Comparison of ENCODE assay signal across 23 cellular contexts in the genomic region with DNA sequence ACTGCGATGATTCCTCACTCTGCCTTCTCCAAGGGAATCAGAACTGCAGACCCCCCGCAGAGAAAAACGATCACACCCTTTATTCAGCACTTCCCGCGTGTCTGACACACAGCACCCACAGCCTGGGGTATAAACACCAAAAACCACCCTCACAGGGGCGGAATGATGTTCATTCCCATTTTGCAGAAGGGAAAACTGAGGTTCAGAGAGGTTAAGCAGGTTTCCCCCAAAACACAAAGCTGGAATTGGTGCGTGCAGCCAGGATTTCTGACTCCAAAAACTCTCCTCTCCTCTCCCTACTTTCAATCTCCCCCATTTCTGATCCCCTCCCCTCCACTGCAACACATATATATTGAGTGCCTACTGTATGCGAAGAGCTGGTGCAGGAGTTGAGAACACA. TPM values are rescaled to one million over a fixed set of nuclear protein-coding genes. Genes with fewer than 3 reads are reported as not detected.
DNase-seq lines count a peak whose midpoint lies in the region; ATAC-seq, FAIRE-seq and TF ChIP-seq lines count a peak whose summit lies in the region.
"Had no signal": no experiment of that assay in that cellular context is flagged by ENCODE, and none has a peak within 500 bp of the region (broad histone marks: within the 10 kb centered on the region; RNA-seq: fewer than 3 reads in every experiment).

No MANE protein-coding gene starts in this region.

- H3K27ac ChIP-seq in OCI-LY1 (ENCODE audit: low read depth, low read length, poor library complexity, severe bottlenecking) (peak overlapping the region; percentile 95), GM12878 (ENCODE audit: control insufficient read depth, insufficient read depth) (peak overlapping the region; percentile 54), neuronal stem cell (replicated peaks; ENCODE audit: low read length) (no peak overlapping the region)
- H3K27ac ChIP-seq: C4-2B, coronary artery, thyroid gland had no signal

- H2BK5ac ChIP-seq in neuronal stem cell (ENCODE audit: low read length) = no peak overlapping the region

- no peak for TF ChIP-seq RAD21 in GM12878 (IDR thresholded peaks at IDR 0.05; ENCODE audit: insufficient read depth, low read depth, low read length)

- peak overlapping the region; percentile 22 for H3K23ac ChIP-seq in neuronal stem cell (ENCODE audit: low read depth, low read length, poor library complexity)

- H3K4me2 ChIP-seq in OCI-LY1 (ENCODE audit: low read length) (peak overlapping the region; percentile 27), GM12878 (ENCODE audit: control insufficient read depth, insufficient read depth) (peak overlapping the region; percentile 87), neuronal stem cell (ENCODE audit: insufficient read depth, low read length, poor library complexity, severe bottlenecking) (no peak overlapping the region)

- peaks cover 2% of the 10 kb centered on the region for H3K79me1 ChIP-seq in neuronal stem cell (ENCODE audit: low read depth, low read length)

- TF ChIP-seq POLR2A in GM12878 (IDR thresholded peaks at IDR 0.05; ENCODE audit: low read depth, low read length) = no peak

- peaks cover 60% of the 10 kb centered on the region for H3K4me1 Mint-ChIP-seq in activated CD4-positive, alpha-beta T cell treated with anti-CD3 and anti-CD28 coated beads, Interleukin-2, amount 10 ng/mL, durations not matched to agents 7 days and 5 days

- no peak for TF ChIP-seq EP300 in GM12878 (IDR thresholded peaks at IDR 0.05; ENCODE audit: borderline replicate concordance in 1 of 2, control insufficient read depth in 1 of 2, low read depth in 2 of 2, low read length in 2 of 2)

- H4K91ac ChIP-seq in neuronal stem cell (ENCODE audit: low read depth, low read length, poor library complexity) = no peak overlapping the region

- no peak overlapping the region for H2BK120ac ChIP-seq in neuronal stem cell (ENCODE audit: low read depth, low read length)

- no peak for FAIRE-seq in GM12878 (lab: Jason Lieb, UNC)
- FAIRE-seq: A204.1, endothelial cell of umbilical vein, HTR-8/SVneo had no signal

- peaks cover 34% of the 10 kb centered on the region for H3K36me3 ChIP-seq in OCI-LY1 (ENCODE audit: insufficient read depth, low read length)
- no peaks in the 10 kb centered on the region for H3K36me3 ChIP-seq in GM12878 (ENCODE audit: control insufficient read depth in 2 of 2, insufficient read depth in 2 of 2, low read length in 1 of 2)
- no peaks in the 10 kb centered on the region for H3K36me3 ChIP-seq in neuronal stem cell (replicated peaks in 1 of 2; ENCODE audit: control insufficient read depth in 2 of 2, insufficient read depth in 2 of 2, low read length in 2 of 2)
- H3K36me3 ChIP-seq: thyroid gland had no signal

- no peaks in the 10 kb centered on the region for H3K9me3 ChIP-seq in OCI-LY1 (ENCODE audit: low read length)
- peaks cover 4% of the 10 kb centered on the region; the same call in 2 of the 3 replicates for H3K9me3 ChIP-seq in GM12878 (replicated peaks; ENCODE audit: control insufficient read depth, insufficient read depth, low read length)
- no peaks in the 10 kb centered on the region for H3K9me3 ChIP-seq in neuronal stem cell (replicated peaks in 1 of 2; ENCODE audit: control insufficient read depth in 2 of 2, insufficient read depth in 1 of 2, low read depth in 1 of 2, low read length in 2 of 2)
- H3K9me3 ChIP-seq: thyroid gland had no signal

- SMC1A ChIA-PET in GM12878 (lab: Charles Lee; ENCODE audit: uncharacterized antibody, unreplicated experiment) = interaction anchor here (0.8 to 7.3 kb wide), 16 partner anchors 13 to 290 kb away, joined by 3 to 110 read pairs (median 8); no protein-coding TSS in a partner anchor

- H3K27me3 Mint-ChIP-seq in activated CD4-positive, alpha-beta T cell treated with anti-CD3 and anti-CD28 coated beads, Interleukin-2, amount 10 ng/mL, durations not matched to agents 7 days and 5 days = no peaks in the 10 kb centered on the region
- H3K27me3 Mint-ChIP-seq: activated naive CD4-positive, alpha-beta T cell treated with anti-CD3 and anti-CD28 coated beads, Interleukin-2, amount 10 ng/mL, durations not matched to agents 7 days and 5 days had no signal

- intact Hi-C loops in GM12878 (cut with micrococcal nuclease; ENCODE audit: unreplicated experiment) = no loop called here

- no peak for DNase-seq in activated CD4-positive, alpha-beta T cell treated with anti-CD3 and anti-CD28 coated beads, Interleukin-2, amount 10 ng/mL, durations not matched to agents 7 days and 5 days
- DNase-seq in activated CD4-positive, alpha-beta T cell treated with anti-CD3 and anti-CD28 coated beads for 4 hours = no peak
- no peak for DNase-seq in GM12878 (ENCODE audit: low read depth, low spot score)
- DNase-seq in neuronal stem cell (ENCODE audit: low spot score) = no peak
- no peak for DNase-seq in NCI-H510A treated with DMSO at 0.1 percent for 48 hours (lab: John Stamatoyannopoulos, UW)
- no peak for DNase-seq in NCI-H446 (lab: John Stamatoyannopoulos, UW)
- DNase-seq: activated naive CD4-positive, alpha-beta T cell treated with anti-CD3 and anti-CD28 coated beads, Interleukin-2, amount 10 ng/mL, durations not matched to agents 7 days and 5 days; DMS79 treated with DMSO at 0.1 percent for 48 hours; GOT3; NCI-H146; NCI-H2171 treated with DMSO at 0.1 percent for 48 hours; NCI-H774; thyroid gland had no signal

- H3K4me1 ChIP-seq in OCI-LY1 (ENCODE audit: insufficient read depth, low read length, severe bottlenecking) = peaks cover 51% of the 10 kb centered on the region
- peaks cover 62% of the 10 kb centered on the region for H3K4me1 ChIP-seq in GM12878 (ENCODE audit: control insufficient read depth, insufficient read depth, low read length)
- H3K4me1 ChIP-seq in neuronal stem cell (ENCODE audit: control insufficient read depth in 2 of 2, insufficient read depth in 1 of 2, low read depth in 1 of 2, low read length in 2 of 2) = peaks cover 13 to 14% of the 10 kb centered on the region in 2 donors

- H3K27me3 ChIP-seq in OCI-LY1 (ENCODE audit: insufficient read depth, low read length) (no peaks in the 10 kb centered on the region), GM12878 (replicated peaks in 1 of 2; ENCODE audit: control insufficient read depth in 2 of 2, insufficient read depth in 2 of 2, low read length in 1 of 2) (no peaks in the 10 kb centered on the region), neuronal stem cell (ENCODE audit: control insufficient read depth in 3 of 3, insufficient read depth in 3 of 3, low read depth in 1 of 3, low read length in 3 of 3) (no peaks in the 10 kb centered on the region)
- H3K27me3 ChIP-seq: thyroid gland had no signal

- no peaks in the 10 kb centered on the region; the same call in 1 of the 2 replicates for H3F3A ChIP-seq in OCI-LY1 (ENCODE audit: insufficient read depth, low read length)

- no peak overlapping the region for H3K14ac ChIP-seq in neuronal stem cell (ENCODE audit: low read length)

- no peak overlapping the region for H3K4ac ChIP-seq in neuronal stem cell (ENCODE audit: low read length)

- BruUV-seq in GM12878 (replicated peaks; lab: Mats Ljungman, UMichigan) = no TSS peak

- TF ChIP-seq CTCF in OCI-LY1 (IDR thresholded peaks at IDR 0.05; ENCODE audit: low read length) (no peak), GM12878 (IDR thresholded peaks at IDR 0.05 in 2 of 3, conservative IDR thresholded peaks at IDR 0.05 in 1 of 3; ENCODE audit: control insufficient read depth in 2 of 3, extremely low read depth in 1 of 3, insufficient read depth in 1 of 3, low read depth in 3 of 3, low read length in 3 of 3) (no peak)

- H3K18ac ChIP-seq in neuronal stem cell (ENCODE audit: low read length) = peak overlapping the region; percentile 73

- H3K27ac Mint-ChIP-seq in activated CD4-positive, alpha-beta T cell treated with anti-CD3 and anti-CD28 coated beads, Interleukin-2, amount 10 ng/mL, durations not matched to agents 7 days and 5 days = peak overlapping the region; percentile 61
- H3K27ac Mint-ChIP-seq: nephron had no signal

- no peak for ATAC-seq in GM12878
- no peak for ATAC-seq in GM21576 (IDR thresholded peaks at IDR 0.05; ENCODE audit: unreplicated experiment)
- ATAC-seq: Panc1, SK-N-SH treated with all-trans-retinoic acid at 6 μM for 48 hours had no signal

- no peak overlapping the region for H2BK12ac ChIP-seq in neuronal stem cell (ENCODE audit: low read length)

- H3K9ac ChIP-seq in OCI-LY1 (ENCODE audit: low read length) (peak overlapping the region; percentile 34), GM12878 (ENCODE audit: control insufficient read depth, insufficient read depth, low read length) (peak overlapping the region; percentile 37; the same call in 1 of the 2 replicates), neuronal stem cell (ENCODE audit: low read depth, low read length, poor library complexity) (no peak overlapping the region)

- no peaks in the 10 kb centered on the region for H3K9me2 ChIP-seq in OCI-LY1 (ENCODE audit: low read depth, low read length)

- H3K79me2 ChIP-seq in OCI-LY1 (ENCODE audit: insufficient read depth, low read length) (peaks cover 16% of the 10 kb centered on the region), GM12878 (ENCODE audit: control insufficient read depth, insufficient read depth, low read length) (no peaks in the 10 kb centered on the region)

- RAD21 ChIA-PET in GM12878 (lab: Charles Lee; ENCODE audit: unreplicated experiment) = interaction anchor here (0.7 to 4.7 kb wide), 12 partner anchors 9 to 156 kb away, joined by 3 to 111 read pairs (median 12); no protein-coding TSS in a partner anchor

- WGBS in GM12878 (ENCODE audit: insufficient coverage, insufficient replicate concordance, low lambda C conversion rate, missing lambda C conversion rate) = 62% methylated on average over 8 of the region's 8 CpGs
- WGBS in neuronal stem cell (ENCODE audit: extremely low coverage in 2 of 2, insufficient read length in 2 of 2, insufficient replicate concordance in 1 of 2), 2 donors = no CpG with 5 or more reads among the region's 8 CpGs

- no peak overlapping the region for H2AK5ac ChIP-seq in neuronal stem cell (ENCODE audit: low read depth, low read length)

- in situ Hi-C loops in GM12878 (cut with MboI) = loop anchor here (5.0 kb wide), 1 partner anchor 153 kb away; no protein-coding TSS in a partner anchor

- no peaks in the 10 kb centered on the region for H4K20me1 ChIP-seq in OCI-LY1 (ENCODE audit: insufficient read depth, low read length)
- H4K20me1 ChIP-seq in GM12878 (ENCODE audit: control insufficient read depth, insufficient read depth) = no peaks in the 10 kb centered on the region

- peaks cover 52% of the 10 kb centered on the region for H3K36me3 Mint-ChIP-seq in activated CD4-positive, alpha-beta T cell treated with anti-CD3 and anti-CD28 coated beads, Interleukin-2, amount 10 ng/mL, durations not matched to agents 7 days and 5 days (ENCODE audit: low read depth)

- CTCF ChIA-PET in activated CD4-positive, alpha-beta T cell treated with anti-CD3 and anti-CD28 coated beads, Interleukin-2, amount 10 ng/mL, durations not matched to agents 7 days and 5 days (lab: Charles Lee) = interaction anchor here (0.6 to 0.8 kb wide), 2 partner anchors 10 to 29 kb away, joined by 3 read pairs; no protein-coding TSS in a partner anchor
- CTCF ChIA-PET in GM12878 (lab: Yijun Ruan, JAX) = interaction anchor here (0.8 to 3.7 kb wide), 11 partner anchors 8 to 164 kb away, joined by 3 to 67 read pairs (median 7); no protein-coding TSS in a partner anchor

- H2AFZ ChIP-seq in OCI-LY1 (ENCODE audit: low read length) = no peak overlapping the region
- H2AFZ ChIP-seq in GM12878 (ENCODE audit: control insufficient read depth, low read depth, low read length) = peak overlapping the region; percentile 68
- H2AFZ ChIP-seq in neuronal stem cell (ENCODE audit: low read length) = no peak overlapping the region

- peaks cover 7% of the 10 kb centered on the region for H3K9me3 Mint-ChIP-seq in activated CD4-positive, alpha-beta T cell treated with anti-CD3 and anti-CD28 coated beads, Interleukin-2, amount 10 ng/mL, durations not matched to agents 7 days and 5 days

- no peak overlapping the region for H3K4me3 Mint-ChIP-seq in activated CD4-positive, alpha-beta T cell treated with anti-CD3 and anti-CD28 coated beads, Interleukin-2, amount 10 ng/mL, durations not matched to agents 7 days and 5 days
- H3K4me3 Mint-ChIP-seq: activated naive CD4-positive, alpha-beta T cell treated with anti-CD3 and anti-CD28 coated beads, Interleukin-2, amount 10 ng/mL, durations not matched to agents 7 days and 5 days; nephron had no signal

- H2BK15ac ChIP-seq in neuronal stem cell (ENCODE audit: low read length) = no peak overlapping the region

- H4K8ac ChIP-seq in neuronal stem cell (ENCODE audit: low read depth, low read length) = no peak overlapping the region

- POLR2A ChIA-PET in activated CD4-positive, alpha-beta T cell treated with anti-CD3 and anti-CD28 coated beads, Interleukin-2, amount 10 ng/mL, durations not matched to agents 7 days and 5 days (lab: Charles Lee) = no interaction called here
- POLR2A ChIA-PET in GM12878 (lab: Charles Lee) = interaction anchor here (1.4 to 4.1 kb wide), 5 partner anchors 9 to 57 kb away, joined by 4 to 25 read pairs (median 5); no protein-coding TSS in a partner anchor

- H3K4me3 ChIP-seq in OCI-LY1 (ENCODE audit: low read depth, low read length, poor library complexity, severe bottlenecking) (peak overlapping the region; percentile 0), GM12878 (0 out of 2 replicates have a peak overlapping the region, but pooled peaks have one; percentile 2), neuronal stem cell (ENCODE audit: low read length in 2 of 2) (no peak overlapping the region)
- H3K4me3 ChIP-seq: coronary artery, thyroid gland had no signal

RNA-seq across cellular contexts. Expression of a gene that starts 55.8 kb away (rescaled TPM):
- 10 to 100 TPM; 46.6 to 50.1 TPM for total RNA-seq in activated CD4-positive, alpha-beta T cell treated with anti-CD3 and anti-CD28 coated beads, Interleukin-2, amount 10 ng/mL, durations not matched to agents 7 days and 5 days
- total RNA-seq in GM12878 (2013; cell fraction: nucleolus; rRNA removed) = 112 and 126 TPM in 2 replicates
- total RNA-seq in GM12878 (2014; rRNA removed) (5.6 and 7.1 TPM in 2 replicates), GM12878 (2014; rRNA removed; fragmentation: Illumina TruSeq; extraction: Trizol) (7.7 and 7.8 TPM in 2 replicates), GM12878 (2021) (13.2 and 14.8 TPM in 2 replicates)
- 3.0 TPM for polyA plus RNA-seq in GM12878 (2011; ENCODE audit: low read depth)
- polyA plus RNA-seq in GM12878 (2011; rRNA removed) (5.4 and 6.8 TPM in 2 replicates), GM12878 (2014; fragmentation: Illumina TruSeq; extraction: Trizol) (5.8 and 6.9 TPM in 2 replicates), GM12878 (2014; fragmentation: Nextera tagmentation; extraction: Ambion mirVana) (1 to 10 TPM in 1 of 2 experiments, under 1 TPM in 1; 0.88 to 1.1 TPM), GM12878 (2014; rRNA removed) (4.9 and 5.0 TPM in 2 replicates), GM12878 (2016; fragmentation: Nextera tagmentation; extraction: Ambion mirVana) (1 to 10 TPM; 2.9 to 3.2 TPM)
- 7.2 and 8.6 TPM in 2 replicates for polyA plus RNA-seq in GM12878 (2011; cell fraction: cytosol; rRNA removed)
- 12.2 and 13.9 TPM in 2 replicates for polyA plus RNA-seq in GM12878 (2011; cell fraction: nucleus; rRNA removed)
- 2.4 and 4.1 TPM in 2 replicates for polyA plus RNA-seq in GM12878 (2012)
- polyA minus RNA-seq in GM12878 (2011; rRNA and poly(A)+ RNA removed) = 32.4 and 49.0 TPM in 2 replicates
- polyA minus RNA-seq in GM12878 (2011; cell fraction: cytosol; rRNA and poly(A)+ RNA removed) = 8.1 and 8.3 TPM in 2 replicates
- 29.5 and 43.6 TPM in 2 replicates for polyA minus RNA-seq in GM12878 (2011; cell fraction: nucleus; rRNA and poly(A)+ RNA removed)
- polyA plus RNA-seq in neuronal stem cell (2013, experiment 1 of 2) = 6.1 TPM
- 6.3 TPM for polyA plus RNA-seq in neuronal stem cell (2013, experiment 2 of 2)

Comparison
In these comparisons a context has a peak if more than half of its experiments do, and no peak if none do; other contexts are left out.
1. H3K4me3 ChIP-seq: peak in OCI-LY1 (single experiment) and GM12878 (single experiment); none in neuronal stem cell (0 of 2).